ENCODE assay signal across 13 cellular contexts in genomic region chr1:25780318-25781129, GRCh38. TPM values are rescaled to one million over a fixed set of nuclear protein-coding genes. Genes with fewer than 3 reads are reported as not detected.
DNase-seq lines count a peak whose midpoint lies in the region; ATAC-seq and TF ChIP-seq lines count a peak whose summit lies in the region.
"Had no signal": no experiment of that assay in that cellular context is flagged by ENCODE, and none has a peak within 500 bp of the region (broad histone marks: within the 10 kb centered on the region; RNA-seq: fewer than 3 reads in every experiment).

No MANE protein-coding gene starts in this region.

- intact Hi-C loops in prostate gland (cut with DNase I) = no loop called here

- no peak overlapping the region for H2BK12ac ChIP-seq in H9 (ENCODE audit: insufficient read length, low read depth, low read length)

- peak overlapping the region; percentile 8; the same call in 1 of the 2 replicates for H3K14ac ChIP-seq in H9 (ENCODE audit: insufficient read depth, low read length)

- no peak overlapping the region for H2BK15ac ChIP-seq in H9 (ENCODE audit: low read depth, low read length)

- no peak for ATAC-seq in HG03159 (IDR thresholded peaks at IDR 0.05; ENCODE audit: unreplicated experiment)
- ATAC-seq: activated CD8-positive, alpha-beta memory T cell treated with anti-CD3 and anti-CD28 coated beads, Interleukin-2, amount 10 ng/mL, durations not matched to agents 7 days and 5 days; activated naive CD4-positive, alpha-beta T cell treated with anti-CD3 and anti-CD28 coated beads, Interleukin-2, amount 50 U/mL, for 72 hours; CD8-positive, alpha-beta T cell; left lung had no signal

- TF ChIP-seq CTCF in H9 (conservative IDR thresholded peaks at IDR 0.05) (no peak), fibroblast of the aortic adventitia (IDR thresholded peaks at IDR 0.05; ENCODE audit: insufficient read depth, low read length) (no peak), prostate gland (IDR thresholded peaks at IDR 0.05) (no peak)

- no peaks in the 10 kb centered on the region; a peak in 1 of 7 replicates for H3K36me3 Mint-ChIP-seq in H9 (ENCODE audit: insufficient read depth in 1 of 3, low read depth in 3 of 3)
- H3K36me3 Mint-ChIP-seq: activated CD8-positive, alpha-beta memory T cell treated with anti-CD3 and anti-CD28 coated beads, Interleukin-2, amount 10 ng/mL, durations not matched to agents 7 days and 5 days had no signal

- no peak overlapping the region for H3T11ph ChIP-seq in H9 (ENCODE audit: low read length)

- H3K27me3 Mint-ChIP-seq in H9 (ENCODE audit: low read depth) = no peaks in the 10 kb centered on the region; the same call in 1 of the 2 replicates
- H3K27me3 Mint-ChIP-seq: activated CD8-positive, alpha-beta memory T cell treated with anti-CD3 and anti-CD28 coated beads, Interleukin-2, amount 10 ng/mL, durations not matched to agents 7 days and 5 days had no signal

- H3K36me3 ChIP-seq in prostate gland = no peaks in the 10 kb centered on the region
- H3K36me3 ChIP-seq: left lung had no signal

- H3K9me3 ChIP-seq in H9 (ENCODE audit: control insufficient read depth, low read depth, low read length) (no peaks in the 10 kb centered on the region), prostate gland (no peaks in the 10 kb centered on the region)
- H3K9me3 ChIP-seq: left lung had no signal

- no peak overlapping the region for H3K18ac ChIP-seq in H9 (ENCODE audit: insufficient read length, low read depth, low read length)

- peak overlapping the region; percentile 23 to 91 (median 76); a peak in 4 of 7 replicates for H3K27ac Mint-ChIP-seq in H9
- H3K27ac Mint-ChIP-seq: activated CD8-positive, alpha-beta memory T cell treated with anti-CD3 and anti-CD28 coated beads, Interleukin-2, amount 10 ng/mL, durations not matched to agents 7 days and 5 days had no signal

- H3K9me3 Mint-ChIP-seq in H9 = no peaks in the 10 kb centered on the region
- H3K9me3 Mint-ChIP-seq: activated naive CD4-positive, alpha-beta T cell treated with anti-CD3 and anti-CD28 coated beads, Interleukin-2, amount 50 U/mL, for 72 hours; CD8-positive, alpha-beta T cell; nephron had no signal

- H3K4me1 ChIP-seq in H9 (ENCODE audit: insufficient read depth, low read length) (peaks cover 11% of the 10 kb centered on the region; the same call in 1 of the 2 replicates), prostate gland (replicated peaks) (peaks cover 11% of the 10 kb centered on the region)
- H3K4me1 ChIP-seq: left lung had no signal

- H2BK120ac ChIP-seq in H9 (ENCODE audit: low read depth, low read length, poor library complexity, severe bottlenecking) = no peak overlapping the region

- DNase-seq in H9 = peak; percentile 71
- peak; percentile 76 for DNase-seq in NCI-H69 (lab: John Stamatoyannopoulos, UW)
- peak; percentile 41 for DNase-seq in fibroblast of the aortic adventitia (ENCODE audit: low read depth)
- DNase-seq in prostate gland (ENCODE audit: low spot score) = peak; percentile 51
- DNase-seq in D341Med (ENCODE audit: low spot score) = no peak
- no peak for DNase-seq in NK-92 treated with Interleukin-12 subunit alpha and Interleukin-12 subunit beta, amount 100 ng/mL, for 24 hours (lab: John Stamatoyannopoulos, UW)
- DNase-seq: activated CD8-positive, alpha-beta memory T cell treated with anti-CD3 and anti-CD28 coated beads, Interleukin-2, amount 10 ng/mL, durations not matched to agents 7 days and 5 days; CD8-positive, alpha-beta T cell; left lung; NCI-H526 treated with DMSO at 0.1 percent for 48 hours had no signal

- no peaks in the 10 kb centered on the region for H3K79me2 ChIP-seq in H9 (ENCODE audit: insufficient read depth, low read length)

- H3K4me3 Mint-ChIP-seq in H9 = peak overlapping the region in 1 of 2 experiments; percentile 17; a peak in 1 of 5 replicates
- H3K4me3 Mint-ChIP-seq: activated CD8-positive, alpha-beta memory T cell treated with anti-CD3 and anti-CD28 coated beads, Interleukin-2, amount 10 ng/mL, durations not matched to agents 7 days and 5 days; CD8-positive, alpha-beta T cell; nephron had no signal

- no peak for TF ChIP-seq POLR2A in prostate gland (IDR thresholded peaks at IDR 0.05)

- H3K4ac ChIP-seq in H9 (ENCODE audit: low read depth, low read length) = no peak overlapping the region; the same call in 1 of the 2 replicates

- WGBS in H9 (ENCODE audit: extremely low coverage, insufficient read length, low lambda C conversion rate) = no CpG with 5 or more reads among the region's 14 CpGs
- 69% methylated on average over 14 of the region's 14 CpGs for WGBS in prostate gland

- H4K20me1 ChIP-seq in H9 (ENCODE audit: control insufficient read depth, insufficient read depth, insufficient read length) = no peaks in the 10 kb centered on the region

- H3K27ac ChIP-seq in H9 (ENCODE audit: insufficient read length, low read depth, low read length) (no peak overlapping the region), prostate gland (peak overlapping the region in 1 of 2 donors; percentile 60)
- H3K27ac ChIP-seq: left lung had no signal

- no peak overlapping the region for H3K9ac ChIP-seq in H9 (ENCODE audit: extremely low read depth, insufficient read length, low read length)

- H4K5ac ChIP-seq in H9 (ENCODE audit: insufficient read length, low read depth, low read length) = no peak overlapping the region

- H2BK20ac ChIP-seq in H9 (ENCODE audit: low read depth, low read length, poor library complexity, severe bottlenecking) = no peak overlapping the region

- H4K91ac ChIP-seq in H9 (ENCODE audit: insufficient read length, low read depth, low read length) = no peak overlapping the region

- H3K4me3 ChIP-seq in fibroblast of the aortic adventitia (ENCODE audit: low read depth, low read length) (no peak overlapping the region), prostate gland (no peak overlapping the region)
- H3K4me3 ChIP-seq: left lung had no signal

- H2AFZ ChIP-seq in H9 (ENCODE audit: low read length) = no peak overlapping the region

- H3K4me1 Mint-ChIP-seq in H9 = peaks cover 58 to 70% of the 10 kb centered on the region in 2 experiments

- H2BK5ac ChIP-seq in H9 (ENCODE audit: insufficient read length, low read length) = no peak overlapping the region

- H3K4me2 ChIP-seq in H9 (ENCODE audit: insufficient read depth, insufficient read length, low read length) = no peak overlapping the region

- H3K23ac ChIP-seq in H9 (ENCODE audit: insufficient read length, low read depth, low read length) = no peak overlapping the region

- no peaks in the 10 kb centered on the region for H3K27me3 ChIP-seq in H9 (ENCODE audit: insufficient read depth, low read length)
- H3K27me3 ChIP-seq in prostate gland (replicated peaks; ENCODE audit: insufficient read depth) = no peaks in the 10 kb centered on the region
- H3K27me3 ChIP-seq: left lung had no signal

- no peaks in the 10 kb centered on the region for H3K23me2 ChIP-seq in H9 (ENCODE audit: insufficient read length, low read depth, low read length, poor library complexity, severe bottlenecking)

- H4K8ac ChIP-seq in H9 (replicated peaks; ENCODE audit: insufficient read length, low read depth, low read length) = no peak overlapping the region

- no peak overlapping the region for H2AK5ac ChIP-seq in H9 (ENCODE audit: insufficient read length, low read length)

- H3K56ac ChIP-seq in H9 (ENCODE audit: insufficient read length, low read depth, low read length) = no peak overlapping the region

- no peaks in the 10 kb centered on the region for H3K79me1 ChIP-seq in H9 (ENCODE audit: insufficient read depth, low read depth, low read length, poor library complexity, severe bottlenecking)

RNA-seq across cellular contexts. Expression of gene SELENON, which starts 19.5 kb away (rescaled TPM):
- 89.0 and 90.9 TPM in 2 replicates for total RNA-seq in H9 (2021)
- 10.2 and 35.0 TPM in 2 replicates for total RNA-seq in fibroblast of the aortic adventitia (ENCODE audit: low replicate concordance)
- total RNA-seq in prostate gland = 10 to 100 TPM; 89.7 to 90.0 TPM

RNA-seq across cellular contexts. Expression of gene MTFR1L, which starts 39.2 kb away (rescaled TPM):
- 31.5 and 32.5 TPM in 2 replicates for total RNA-seq in H9 (2021)
- 44.6 and 164 TPM in 2 replicates for total RNA-seq in fibroblast of the aortic adventitia (ENCODE audit: low replicate concordance)
- 100 to 1,000 TPM in 1 of 2 donors, 10 to 100 TPM in 1; 82.2 to 112 TPM for total RNA-seq in prostate gland

Comparison
In these comparisons a context has a peak if more than half of its experiments do, and no peak if none do; other contexts are left out.
1. DNase-seq: peak in H9 (single experiment), NCI-H69 (single experiment), fibroblast of the aortic adventitia (single experiment) and prostate gland (single experiment); none in D341Med (single experiment) and NK-92 treated with Interleukin-12 subunit alpha and Interleukin-12 subunit beta, amount 100 ng/mL, for 24 hours (single experiment).